Comparison of ENCODE assay signal across 22 cellular contexts in the genomic region with DNA sequence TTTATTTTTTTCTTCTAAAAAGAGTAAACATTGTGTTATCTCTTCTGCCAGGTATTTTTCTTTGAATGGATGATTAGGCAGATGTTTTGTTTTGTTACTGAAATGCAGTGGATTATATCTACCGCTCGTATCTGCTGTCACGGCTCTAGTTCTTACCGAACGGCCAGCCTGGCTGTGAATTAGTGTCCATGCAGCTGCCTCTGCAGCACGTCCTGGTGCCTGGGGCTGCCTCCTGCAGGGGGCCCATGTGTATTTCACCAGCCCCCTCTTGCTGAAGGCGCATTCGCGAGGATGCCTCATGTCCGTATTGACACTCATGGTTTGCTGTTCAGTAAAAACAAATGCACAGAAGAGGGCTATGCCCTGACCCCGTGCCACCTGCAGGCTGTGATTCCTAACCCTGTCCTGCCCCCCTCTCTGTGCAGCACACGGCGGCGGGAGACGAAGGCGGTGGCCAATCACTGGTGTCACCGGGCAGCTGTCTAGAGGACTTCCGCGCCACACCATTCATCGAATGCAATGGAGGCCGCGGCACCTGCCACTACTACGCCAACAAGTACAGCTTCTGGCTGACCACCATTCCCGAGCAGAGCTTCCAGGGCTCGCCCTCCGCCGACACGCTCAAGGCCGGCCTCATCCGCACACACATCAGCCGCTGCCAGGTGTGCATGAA.
"Had no signal": no experiment of that assay in that cellular context is flagged by ENCODE, and none has a peak within 500 bp of the region (broad histone marks: within the 10 kb centered on the region; RNA-seq: fewer than 3 reads in every experiment).

No MANE protein-coding gene starts in this region.

- DNase-seq: activated CD4-positive, CD25-positive, alpha-beta regulatory T cell treated with anti-CD3 and anti-CD28 coated beads, Interleukin-2, amount 50 U/mL, for 72 hours; activated CD8-positive, alpha-beta memory T cell treated with anti-CD3 and anti-CD28 coated beads for 24 hours; activated CD8-positive, alpha-beta memory T cell treated with anti-CD3 and anti-CD28 coated beads, Interleukin-2, amount 50 U/mL, for 48 hours; activated effector memory CD4-positive, alpha-beta T cell treated with Interleukin-2 at 50 U/mL for 16 hours; activated naive CD4-positive, alpha-beta T cell treated with anti-CD3 and anti-CD28 coated beads, Interleukin-2, amount 50 U/mL, for 16 hours; activated T-cell treated with anti-CD3 and anti-CD28 coated beads, Interleukin-2, amount 50 U/mL, for 48 hours; aorta; effector CD4-positive, alpha-beta T cell; gastrocnemius medialis; heart right ventricle; kidney glomerular epithelial cell; mesenchymal stem cell; naive B cell; stimulated activated CD4-positive, alpha-beta T cell treated with anti-CD3 and anti-CD28 coated beads, Interleukin-4, amount 100 ng/mL, for 4 hours; T-helper 1 cell; T1000; testis had no signal

- H3K9me3 ChIP-seq: gastrocnemius medialis, mucosa of descending colon, pancreas, testis, upper lobe of left lung had no signal

- ATAC-seq: esophagus mucosa, gastrocnemius medialis, heart right ventricle, mucosa of descending colon, pancreas, sciatic nerve had no signal

- H3K27me3 ChIP-seq: gastrocnemius medialis, heart right ventricle, pancreas, testis, upper lobe of left lung had no signal

- FAIRE-seq: pancreas had no signal

- H3K27ac ChIP-seq: gastrocnemius medialis, pancreas, testis, upper lobe of left lung had no signal

- H3K4me3 ChIP-seq: gastrocnemius medialis, heart right ventricle, mucosa of descending colon, pancreas, testis, upper lobe of left lung had no signal

- H3K36me3 ChIP-seq: pancreas had no signal
